In genomic region chr2:190181066-190181681, GRCh38 we compare ENCODE assay signal across 1 cellular context.
TF ChIP-seq lines count a peak whose summit lies in the region.

No MANE protein-coding gene starts in this region.

TF ChIP-seq in HepG2, 621 proteins besides CTCF, POLR2A, EP300 and RAD21 (continued from another document):
- TF ChIP-seq MYC (CRISPR knock-in tag; IDR thresholded peaks at IDR 0.05; ENCODE audit: borderline replicate concordance) = no peak
- peak; percentile 38 for TF ChIP-seq HDAC2 (CRISPR knock-in tag; IDR thresholded peaks at IDR 0.05)
- TF ChIP-seq ARNT2 (CRISPR knock-in tag; IDR thresholded peaks at IDR 0.05; ENCODE audit: low read depth) = no peak
- TF ChIP-seq ZNF747 (CRISPR knock-in tag; IDR thresholded peaks at IDR 0.05; ENCODE audit: borderline replicate concordance) = no peak
- TF ChIP-seq TBP (CRISPR knock-in tag; IDR thresholded peaks at IDR 0.05) = no peak
- TF ChIP-seq TERF1 (CRISPR knock-in tag; IDR thresholded peaks at IDR 0.05) = no peak
- TF ChIP-seq SIX1 (CRISPR knock-in tag; IDR thresholded peaks at IDR 0.05; ENCODE audit: borderline replicate concordance) = no peak
- no peak for TF ChIP-seq HMGA1 (CRISPR knock-in tag; conservative IDR thresholded peaks at IDR 0.05)
- no peak for TF ChIP-seq CSRNP1 (CRISPR knock-in tag; IDR thresholded peaks at IDR 0.05)
- TF ChIP-seq ZNF275 (CRISPR knock-in tag; IDR thresholded peaks at IDR 0.05; ENCODE audit: borderline replicate concordance) = no peak; the same call in 1 of the 2 replicates
